Comparison of ENCODE assay signal across 1 cellular context in the genomic region with DNA sequence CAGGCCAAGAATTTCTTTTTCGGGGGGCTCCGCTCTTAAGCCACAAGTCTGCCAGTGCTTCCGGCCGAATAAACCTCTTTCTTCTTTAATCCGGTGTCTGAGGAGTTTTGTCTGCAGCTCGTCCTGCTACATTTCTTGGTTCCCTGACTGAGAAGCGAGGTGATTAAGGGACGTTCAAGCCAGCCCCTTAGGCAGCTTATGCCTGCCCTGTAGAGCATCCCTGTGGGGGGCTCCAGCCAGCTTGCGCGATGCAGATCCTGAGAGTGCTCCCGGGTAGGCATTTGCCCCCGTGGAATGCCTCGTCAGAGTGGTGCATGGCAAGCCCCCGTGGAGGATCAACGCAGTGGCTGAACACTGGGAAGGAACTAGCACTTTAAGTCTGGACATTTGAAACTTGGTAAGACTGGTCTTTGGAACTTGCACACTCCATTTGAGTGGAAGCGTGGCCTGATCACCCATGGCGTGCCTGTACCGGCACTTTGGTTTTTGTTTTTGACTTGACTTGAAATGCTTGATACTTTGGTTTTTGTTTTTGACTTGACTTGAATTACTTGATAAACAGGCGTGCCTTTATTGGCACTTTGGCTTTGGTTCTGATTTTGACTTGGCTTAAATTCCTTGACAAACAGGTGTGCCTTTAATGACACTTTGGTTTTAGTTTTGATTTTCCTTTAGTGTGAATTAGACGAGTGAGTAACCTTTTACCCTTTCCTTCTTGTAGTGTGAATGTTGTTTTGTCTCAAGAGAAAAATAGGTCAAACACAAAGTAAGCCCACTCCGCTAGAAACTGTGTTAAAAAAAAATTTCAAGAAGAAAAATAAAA.
TF ChIP-seq lines count a peak whose summit lies in the region.

No MANE protein-coding gene starts in this region.

TF ChIP-seq in SK-N-SH treated with all-trans-retinoic acid at 6 μM for 48 hours, 23 proteins besides CTCF, POLR2A, EP300 and RAD21 (continued from another document):
- TF ChIP-seq, protein P1, sequence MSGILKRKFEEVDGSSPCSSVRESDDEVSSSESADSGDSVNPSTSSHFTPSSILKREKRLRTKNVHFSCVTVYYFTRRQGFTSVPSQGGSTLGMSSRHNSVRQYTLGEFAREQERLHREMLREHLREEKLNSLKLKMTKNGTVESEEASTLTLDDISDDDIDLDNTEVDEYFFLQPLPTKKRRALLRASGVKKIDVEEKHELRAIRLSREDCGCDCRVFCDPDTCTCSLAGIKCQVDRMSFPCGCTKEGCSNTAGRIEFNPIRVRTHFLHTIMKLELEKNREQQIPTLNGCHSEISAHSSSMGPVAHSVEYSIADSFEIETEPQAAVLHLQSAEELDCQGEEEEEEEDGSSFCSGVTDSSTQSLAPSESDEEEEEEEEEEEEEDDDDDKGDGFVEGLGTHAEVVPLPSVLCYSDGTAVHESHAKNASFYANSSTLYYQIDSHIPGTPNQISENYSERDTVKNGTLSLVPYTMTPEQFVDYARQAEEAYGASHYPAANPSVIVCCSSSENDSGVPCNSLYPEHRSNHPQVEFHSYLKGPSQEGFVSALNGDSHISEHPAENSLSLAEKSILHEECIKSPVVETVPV (CRISPR knock-in tag; IDR thresholded peaks at IDR 0.05) = no peak
- TF ChIP-seq ARNTL (CRISPR knock-in tag; IDR thresholded peaks at IDR 0.05; ENCODE audit: borderline replicate concordance, low read depth) (no peak), PPARA (CRISPR knock-in tag; IDR thresholded peaks at IDR 0.05; ENCODE audit: borderline replicate concordance) (no peak), BACH2 (CRISPR knock-in tag; IDR thresholded peaks at IDR 0.05; ENCODE audit: borderline replicate concordance) (no peak), TOX (CRISPR knock-in tag; IDR thresholded peaks at IDR 0.05; ENCODE audit: borderline replicate concordance) (no peak)
- TF ChIP-seq, protein P2, sequence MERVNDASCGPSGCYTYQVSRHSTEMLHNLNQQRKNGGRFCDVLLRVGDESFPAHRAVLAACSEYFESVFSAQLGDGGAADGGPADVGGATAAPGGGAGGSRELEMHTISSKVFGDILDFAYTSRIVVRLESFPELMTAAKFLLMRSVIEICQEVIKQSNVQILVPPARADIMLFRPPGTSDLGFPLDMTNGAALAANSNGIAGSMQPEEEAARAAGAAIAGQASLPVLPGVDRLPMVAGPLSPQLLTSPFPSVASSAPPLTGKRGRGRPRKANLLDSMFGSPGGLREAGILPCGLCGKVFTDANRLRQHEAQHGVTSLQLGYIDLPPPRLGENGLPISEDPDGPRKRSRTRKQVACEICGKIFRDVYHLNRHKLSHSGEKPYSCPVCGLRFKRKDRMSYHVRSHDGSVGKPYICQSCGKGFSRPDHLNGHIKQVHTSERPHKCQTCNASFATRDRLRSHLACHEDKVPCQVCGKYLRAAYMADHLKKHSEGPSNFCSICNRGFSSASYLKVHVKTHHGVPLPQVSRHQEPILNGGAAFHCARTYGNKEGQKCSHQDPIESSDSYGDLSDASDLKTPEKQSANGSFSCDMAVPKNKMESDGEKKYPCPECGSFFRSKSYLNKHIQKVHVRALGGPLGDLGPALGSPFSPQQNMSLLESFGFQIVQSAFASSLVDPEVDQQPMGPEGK (CRISPR knock-in tag; IDR thresholded peaks at IDR 0.05; ENCODE audit: borderline replicate concordance) = no peak
